ENCODE assay signal across 29 cellular contexts in genomic region chr3:73839032-73839431, GRCh38.
"Had no signal": no experiment of that assay in that cellular context is flagged by ENCODE, and none has a peak within 500 bp of the region (broad histone marks: within the 10 kb centered on the region; RNA-seq: fewer than 3 reads in every experiment).

No MANE protein-coding gene starts in this region.

- H3K4me3 ChIP-seq: stomach, suprapubic skin, testis, thoracic aorta, thyroid gland, tibial artery, tibial nerve, transverse colon, upper lobe of left lung, upper lobe of right lung, uterus, vagina had no signal

- H3K36me3 ChIP-seq: stomach, suprapubic skin, thoracic aorta, thyroid gland, tibial artery, tibial nerve, transverse colon, upper lobe of left lung, upper lobe of right lung, uterus, vagina had no signal

- FAIRE-seq: urothelium cell line had no signal

- DNase-seq: stimulated activated CD4-positive, alpha-beta T cell treated with anti-CD3 and anti-CD28 coated beads, Interleukin-2, amount 100 ng/mL, for 48 hours; stimulated activated CD4-positive, alpha-beta T cell treated with anti-CD3 and anti-CD28 coated beads, Interleukin-4, amount 100 ng/mL, for 1 hour; stimulated activated CD4-positive, alpha-beta T cell treated with anti-CD3 and anti-CD28 coated beads, Interleukin-4, amount 100 ng/mL, for 24 hours; stimulated activated CD4-positive, alpha-beta T cell treated with anti-CD3 and anti-CD28 coated beads, Interleukin-4, amount 100 ng/mL, for 4 hours; stimulated activated CD8-positive, alpha-beta memory T cell treated with anti-CD3 and anti-CD28 coated beads, Interleukin-4, amount 100 ng/mL, for 48 hours; stimulated activated naive B cell treated with anti-CD40 and anti-IgM and Interleukin-4, amounts not matched to agents 10 μg/mL and 1 μg/mL and 100 μg/mL, for 72 hours; stimulated activated naive CD4-positive, alpha-beta T cell; stimulated activated naive CD4-positive, alpha-beta T cell treated with Interleukin-2 at 50 U/mL for 16 hours; stimulated activated naive CD8-positive, alpha-beta T cell treated with anti-CD3 and anti-CD28 coated beads, Interleukin-15, amount 100 ng/mL, for 72 hours; stimulated activated naive CD8-positive, alpha-beta T cell treated with anti-CD3 and anti-CD28 coated beads, Interleukin-15, Interleukin-2, amounts not matched to agents 100 U/mL and 50 U/mL, for 24 hours; stomach; substantia nigra; testis; thyroid gland; tibial artery; transverse colon; trophoblast cell; upper lobe of left lung; upper lobe of right lung; uterus had no signal

- H3K4me3 Mint-ChIP-seq: stimulated activated effector memory CD8-positive, alpha-beta T cell treated with anti-CD3 and anti-CD28 coated beads, Interleukin-12 subunit alpha, Interleukin-12 subunit beta, amount 100 ng/mL, for 72 hours; stimulated activated memory B cell treated with anti-CD40 and anti-IgM and Interleukin-4, amounts not matched to agents 10 μg/mL and 1 μg/mL and 100 μg/mL, for 72 hours; stimulated activated naive B cell treated with anti-CD40 and anti-IgM and Interleukin-4, amounts not matched to agents 10 μg/mL and 1 μg/mL and 100 μg/mL, for 72 hours; stimulated activated naive CD8-positive, alpha-beta T cell treated with anti-CD3 and anti-CD28 coated beads, Interleukin-15, amount 100 ng/mL, for 72 hours; stimulated activated naive CD8-positive, alpha-beta T cell treated with anti-CD3 and anti-CD28 coated beads, Interleukin-15, Interleukin-2, amounts not matched to agents 100 ng/mL and 50 ng/mL, for 24 hours; type B pancreatic cell had no signal

- H3K4me1 ChIP-seq: stomach, suprapubic skin, testis, thyroid gland, tibial artery, tibial nerve, transverse colon, upper lobe of left lung, upper lobe of right lung, uterus, vagina had no signal

- H3K27me3 Mint-ChIP-seq: stimulated activated memory B cell treated with anti-CD40 and anti-IgM and Interleukin-4, amounts not matched to agents 10 μg/mL and 1 μg/mL and 100 μg/mL, for 72 hours; stimulated activated naive B cell treated with anti-CD40 and anti-IgM and Interleukin-4, amounts not matched to agents 10 μg/mL and 1 μg/mL and 100 μg/mL, for 72 hours; stimulated activated naive CD8-positive, alpha-beta T cell treated with anti-CD3 and anti-CD28 coated beads, Interleukin-15, amount 100 ng/mL, for 72 hours; stimulated activated naive CD8-positive, alpha-beta T cell treated with anti-CD3 and anti-CD28 coated beads, Interleukin-15, Interleukin-2, amounts not matched to agents 100 ng/mL and 50 ng/mL, for 24 hours; type B pancreatic cell had no signal

- H3K36me3 Mint-ChIP-seq: stimulated activated effector memory CD8-positive, alpha-beta T cell treated with anti-CD3 and anti-CD28 coated beads, Interleukin-12 subunit alpha, Interleukin-12 subunit beta, amount 100 ng/mL, for 72 hours; stimulated activated memory B cell treated with anti-CD40 and anti-IgM and Interleukin-4, amounts not matched to agents 10 μg/mL and 1 μg/mL and 100 μg/mL, for 72 hours; stimulated activated naive B cell treated with anti-CD40 and anti-IgM and Interleukin-4, amounts not matched to agents 10 μg/mL and 1 μg/mL and 100 μg/mL, for 72 hours; type B pancreatic cell had no signal

- H3K27me3 ChIP-seq: stomach, suprapubic skin, testis, thyroid gland, tibial artery, tibial nerve, transverse colon, upper lobe of left lung, upper lobe of right lung, uterus, vagina had no signal

- H3K9me3 ChIP-seq: testis, thyroid gland, vagina had no signal

- ATAC-seq: stimulated activated effector memory CD8-positive, alpha-beta T cell treated with anti-CD3 and anti-CD28 coated beads, Interleukin-12 subunit alpha, Interleukin-12 subunit beta, amount 100 ng/mL, for 72 hours; stimulated activated memory B cell treated with anti-CD40 and anti-IgM and Interleukin-4, amounts not matched to agents 10 μg/mL and 1 μg/mL and 100 μg/mL, for 72 hours; stimulated activated naive B cell treated with anti-CD40 and anti-IgM and Interleukin-4, amounts not matched to agents 10 μg/mL and 1 μg/mL and 100 μg/mL, for 72 hours; stimulated activated naive CD8-positive, alpha-beta T cell treated with anti-CD3 and anti-CD28 coated beads, Interleukin-15, amount 100 ng/mL, for 72 hours; stimulated activated naive CD8-positive, alpha-beta T cell treated with anti-CD3 and anti-CD28 coated beads, Interleukin-15, Interleukin-2, amounts not matched to agents 100 U/mL and 50 U/mL, for 24 hours; upper lobe of right lung had no signal

- H3K27ac ChIP-seq: stomach, suprapubic skin, testis, thoracic aorta, thyroid gland, tibial artery, tibial nerve, transverse colon, upper lobe of left lung, upper lobe of right lung, uterus, vagina had no signal

- H3K4me1 Mint-ChIP-seq: stimulated activated effector memory CD8-positive, alpha-beta T cell treated with anti-CD3 and anti-CD28 coated beads, Interleukin-12 subunit alpha, Interleukin-12 subunit beta, amount 100 ng/mL, for 72 hours; stimulated activated memory B cell treated with anti-CD40 and anti-IgM and Interleukin-4, amounts not matched to agents 10 μg/mL and 1 μg/mL and 100 μg/mL, for 72 hours; stimulated activated naive B cell treated with anti-CD40 and anti-IgM and Interleukin-4, amounts not matched to agents 10 μg/mL and 1 μg/mL and 100 μg/mL, for 72 hours; stimulated activated naive CD8-positive, alpha-beta T cell treated with anti-CD3 and anti-CD28 coated beads, Interleukin-15, amount 100 ng/mL, for 72 hours had no signal

- H3K27ac Mint-ChIP-seq: stimulated activated effector memory CD8-positive, alpha-beta T cell treated with anti-CD3 and anti-CD28 coated beads, Interleukin-12 subunit alpha, Interleukin-12 subunit beta, amount 100 ng/mL, for 72 hours; stimulated activated memory B cell treated with anti-CD40 and anti-IgM and Interleukin-4, amounts not matched to agents 10 μg/mL and 1 μg/mL and 100 μg/mL, for 72 hours; stimulated activated naive B cell treated with anti-CD40 and anti-IgM and Interleukin-4, amounts not matched to agents 10 μg/mL and 1 μg/mL and 100 μg/mL, for 72 hours; stimulated activated naive CD8-positive, alpha-beta T cell treated with anti-CD3 and anti-CD28 coated beads, Interleukin-15, amount 100 ng/mL, for 72 hours; stimulated activated naive CD8-positive, alpha-beta T cell treated with anti-CD3 and anti-CD28 coated beads, Interleukin-15, Interleukin-2, amounts not matched to agents 100 ng/mL and 50 ng/mL, for 24 hours; type B pancreatic cell had no signal
